ENCODE assay signal across 8 cellular contexts in genomic region chr9:129898205-129898604, GRCh38.
DNase-seq lines count a peak whose midpoint lies in the region; ATAC-seq and TF ChIP-seq lines count a peak whose summit lies in the region.

No MANE protein-coding gene starts in this region.

- no peak overlapping the region for H3K4me3 Mint-ChIP-seq in effector memory CD8-positive, alpha-beta T cell

- H3K27ac ChIP-seq in neutrophil (peak overlapping the region; percentile 67), uterus (no peak overlapping the region)

- peaks cover 7 to 23% of the 10 kb centered on the region in 2 experiments for H3K4me1 ChIP-seq in neutrophil (ENCODE audit: control insufficient read depth in 1 of 2, insufficient read depth in 1 of 2, low read depth in 1 of 2, low read length in 1 of 2)
- H3K4me1 ChIP-seq in uterus: peaks cover 0 to 6% of the 10 kb centered on the region in 2 donors

- intact Hi-C loops in uterus (cut with DNase I; ENCODE audit: low total_unique reads): no loop called here

- TF ChIP-seq CTCF in neutrophil (IDR thresholded peaks at IDR 0.05) (no peak), uterus (IDR thresholded peaks at IDR 0.05) (no peak)

- peak overlapping the region; percentile 68 to 90 for H3K27ac Mint-ChIP-seq in effector memory CD8-positive, alpha-beta T cell

- peak; percentile 38 for DNase-seq in activated effector memory CD4-positive, alpha-beta T cell treated with anti-CD3 and anti-CD28 coated beads, Interleukin-2, amount 50 U/mL, for 16 hours
- DNase-seq in activated effector memory CD4-positive, alpha-beta T cell treated with Interleukin-2 at 50 U/mL for 16 hours: no peak
- DNase-seq in MV-4-11 (lab: John Stamatoyannopoulos, UW) (peak; percentile 20), uterus (no peak)
- DNase-seq in effector memory CD8-positive, alpha-beta T cell: no peak
- no peak for DNase-seq in stimulated activated CD4-positive, alpha-beta T cell treated with anti-CD3 and anti-CD28 coated beads, Interleukin-2, amount 100 ng/mL, for 24 hours

- no peak overlapping the region for H3K4me3 ChIP-seq in neutrophil (ENCODE audit: low read depth in 1 of 2, low read length in 1 of 2)
- H3K4me3 ChIP-seq in uterus: no peak overlapping the region

- H3K4me1 Mint-ChIP-seq in effector memory CD8-positive, alpha-beta T cell (ENCODE audit: low read depth in 2 of 2): peaks cover 24 to 32% of the 10 kb centered on the region in 2 donors

- H3K9me3 Mint-ChIP-seq in effector memory CD8-positive, alpha-beta T cell: no peaks in the 10 kb centered on the region

- no peaks in the 10 kb centered on the region for H3K27me3 Mint-ChIP-seq in effector memory CD8-positive, alpha-beta T cell

- ATAC-seq in effector memory CD8-positive, alpha-beta T cell (replicated peaks): no peak
- no peak for ATAC-seq in GM18519 (IDR thresholded peaks at IDR 0.05; ENCODE audit: low FRiP score, unreplicated experiment)

- TF ChIP-seq POLR2A in uterus (IDR thresholded peaks at IDR 0.05): no peak

- peaks cover 91% of the 10 kb centered on the region for H3K36me3 Mint-ChIP-seq in effector memory CD8-positive, alpha-beta T cell (ENCODE audit: insufficient read depth)

- no peaks in the 10 kb centered on the region for H3K27me3 ChIP-seq in neutrophil
- no peaks in the 10 kb centered on the region for H3K27me3 ChIP-seq in uterus

- H3K9me3 ChIP-seq in neutrophil (no peaks in the 10 kb centered on the region), uterus (no peaks in the 10 kb centered on the region)

- H3K36me3 ChIP-seq in neutrophil (peaks cover 78% of the 10 kb centered on the region), uterus (no peaks in the 10 kb centered on the region)

Comparison
In these comparisons a context has a peak if more than half of its experiments do, and no peak if none do; other contexts are left out.
1. DNase-seq: peak in activated effector memory CD4-positive, alpha-beta T cell treated with anti-CD3 and anti-CD28 coated beads, Interleukin-2, amount 50 U/mL, for 16 hours (single experiment) and MV-4-11 (single experiment); none in activated effector memory CD4-positive, alpha-beta T cell treated with Interleukin-2 at 50 U/mL for 16 hours (single experiment), effector memory CD8-positive, alpha-beta T cell (0 of 3), uterus (0 of 2) and stimulated activated CD4-positive, alpha-beta T cell treated with anti-CD3 and anti-CD28 coated beads, Interleukin-2, amount 100 ng/mL, for 24 hours (0 of 2).